30 cellular contexts compared by ENCODE assay signal in the genomic region with DNA sequence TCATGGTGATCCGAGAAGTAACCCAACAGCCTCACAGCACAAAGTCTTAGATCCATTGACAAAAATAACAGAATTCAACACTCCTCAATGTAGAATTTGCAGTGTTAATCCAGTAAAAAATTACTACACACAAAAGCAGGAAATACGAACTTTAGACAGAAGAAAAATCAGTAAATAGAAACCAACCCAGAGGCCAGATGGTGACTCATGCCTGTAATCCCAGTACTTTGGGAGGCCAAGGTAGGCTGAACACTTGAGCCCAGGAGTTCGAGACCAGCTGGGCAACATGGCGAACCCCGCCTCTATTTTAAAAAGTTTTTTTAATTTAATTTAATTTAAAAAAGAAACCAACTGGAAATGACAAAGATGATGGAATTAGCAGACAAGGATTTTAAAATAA. TPM values are rescaled to one million over a fixed set of nuclear protein-coding genes. Genes with fewer than 3 reads are reported as not detected.
A peak's percentile ranks its signal among the peaks of the same experiment; 100 is the strongest.
DNase-seq lines count a peak whose midpoint lies in the region; ATAC-seq and TF ChIP-seq lines count a peak whose summit lies in the region.
"Had no signal": no experiment of that assay in that cellular context is flagged by ENCODE, and none has a peak within 500 bp of the region (broad histone marks: within the 10 kb centered on the region; RNA-seq: fewer than 3 reads in every experiment).

No MANE protein-coding gene starts in this region.

- no peaks in the 10 kb centered on the region for H3F3A ChIP-seq in PC-3 (ENCODE audit: low read length, unreplicated experiment)

- H3K9me2 ChIP-seq in PC-3 (replicated peaks; ENCODE audit: low read length): no peaks in the 10 kb centered on the region

- H3K4me2 ChIP-seq in PC-3 (ENCODE audit: low read length): no peak overlapping the region
- H3K4me2 ChIP-seq: PC-9 had no signal

- H4K20me1 ChIP-seq in PC-3 (ENCODE audit: low read length): no peaks in the 10 kb centered on the region

- DNase-seq in MCF 10A (ENCODE audit: unreplicated experiment) (peak; percentile 20), breast epithelium (ENCODE audit: low spot score in 2 of 2) (no peak), PC-3 (peak; percentile 58), fibroblast of mammary gland (ENCODE audit: low read depth) (peak; percentile 22), esophagus muscularis mucosa (ENCODE audit: extremely low spot score) (no peak), chondrocyte (ENCODE audit: low spot score) (no peak)
- no peak for DNase-seq in stimulated activated effector memory CD8-positive, alpha-beta T cell treated with anti-CD3 and anti-CD28 coated beads, Interleukin-12 subunit alpha, Interleukin-12 subunit beta, amount 100 ng/mL, for 72 hours (ENCODE audit: low spot score in 2 of 2)
- no peak for DNase-seq in activated CD4-positive, CD25-positive, alpha-beta regulatory T cell treated with anti-CD3 and anti-CD28 coated beads, Interleukin-2, amount 50 U/mL, for 72 hours
- DNase-seq: activated CD4-positive, alpha-beta T cell treated with anti-CD3 and anti-CD28 coated beads, Interleukin-2, amount 50 U/mL, for 48 hours; activated CD8-positive, alpha-beta memory T cell treated with anti-CD3 and anti-CD28 coated beads, Interleukin-2, amount 50 U/mL, for 48 hours; anterior cingulate cortex; CD4-positive, CD25-positive, alpha-beta regulatory T cell; endodermal cell; islet precursor cell; left ventricle myocardium inferior; naive thymus-derived CD4-positive, alpha-beta T cell; NCI-H1092 treated with DMSO at 0.1 percent for 48 hours; NCI-H187; NCI-H2171; NCI-H524; PC-9; SHP77 treated with DMSO at 0.1 percent for 48 hours; stimulated activated CD8-positive, alpha-beta memory T cell treated with anti-CD3 and anti-CD28 coated beads, Interleukin-4, amount 100 ng/mL, for 48 hours; stomach; tibial artery had no signal

- H3K4me1 Mint-ChIP-seq in MCF 10A (ENCODE audit: insufficient read depth, unreplicated experiment) (no peaks in the 10 kb centered on the region), chondrocyte (ENCODE audit: low read depth) (peaks cover 16% of the 10 kb centered on the region)
- H3K4me1 Mint-ChIP-seq in stimulated activated effector memory CD8-positive, alpha-beta T cell treated with anti-CD3 and anti-CD28 coated beads, Interleukin-12 subunit alpha, Interleukin-12 subunit beta, amount 100 ng/mL, for 72 hours: peaks cover 46% of the 10 kb centered on the region

- H3K9me3 Mint-ChIP-seq in MCF 10A (ENCODE audit: unreplicated experiment) (no peaks in the 10 kb centered on the region), chondrocyte (ENCODE audit: low read depth) (no peaks in the 10 kb centered on the region)
- H3K9me3 Mint-ChIP-seq in stimulated activated effector memory CD8-positive, alpha-beta T cell treated with anti-CD3 and anti-CD28 coated beads, Interleukin-12 subunit alpha, Interleukin-12 subunit beta, amount 100 ng/mL, for 72 hours: no peaks in the 10 kb centered on the region
- H3K9me3 Mint-ChIP-seq: activated naive CD4-positive, alpha-beta T cell treated with anti-CD3 and anti-CD28 coated beads, Interleukin-2, amount 50 U/mL, for 72 hours; activated T-helper 2 cell treated with anti-CD3 and anti-CD28 coated beads, Interferon-gamma antibody, Interleukin-2, Interleukin-4, amounts not matched to agents 10 μg/mL and 5 μg/mL and 100 μg/mL, durations not matched to agents 14 hours and 24 hours and 36 hours; mesothelial cell of epicardium; naive thymus-derived CD4-positive, alpha-beta T cell had no signal

- H3K27ac ChIP-seq in breast epithelium: no peak overlapping the region
- no peak overlapping the region for H3K27ac ChIP-seq in PC-3 (ENCODE audit: low read length)
- no peak overlapping the region for H3K27ac ChIP-seq in esophagus muscularis mucosa (replicated peaks in 1 of 4)
- H3K27ac ChIP-seq: cardiac muscle cell, left ventricle myocardium inferior, PC-9, stomach, tibial artery had no signal

- no peak overlapping the region for H3K9ac ChIP-seq in PC-3 (ENCODE audit: low read length)

- no peak for TF ChIP-seq CTCF in MCF 10A (IDR thresholded peaks at IDR 0.05; ENCODE audit: unreplicated experiment)
- TF ChIP-seq CTCF in breast epithelium (IDR thresholded peaks at IDR 0.05): no peak
- TF ChIP-seq CTCF in PC-3 (conservative IDR thresholded peaks at IDR 0.05; ENCODE audit: low read depth, low read length): no peak
- TF ChIP-seq CTCF in fibroblast of mammary gland (conservative IDR thresholded peaks at IDR 0.05; ENCODE audit: control insufficient read depth, insufficient read depth, low read depth, low read length): no peak
- no peak for TF ChIP-seq CTCF in esophagus muscularis mucosa (IDR thresholded peaks at IDR 0.05)
- TF ChIP-seq CTCF in chondrocyte (IDR thresholded peaks at IDR 0.05): no peak

- TF ChIP-seq POLR2A in breast epithelium (IDR thresholded peaks at IDR 0.05) (no peak), esophagus muscularis mucosa (IDR thresholded peaks at IDR 0.05; ENCODE audit: low read depth) (no peak)

- H3K79me2 ChIP-seq in PC-3 (ENCODE audit: low read length): no peaks in the 10 kb centered on the region

- no peaks in the 10 kb centered on the region for H3K4me1 ChIP-seq in breast epithelium
- peaks cover 4% of the 10 kb centered on the region; the same call in 1 of the 2 replicates for H3K4me1 ChIP-seq in PC-3 (ENCODE audit: insufficient read depth, low read length)
- no peaks in the 10 kb centered on the region for H3K4me1 ChIP-seq in esophagus muscularis mucosa
- H3K4me1 ChIP-seq: stomach, tibial artery had no signal

- H2AFZ ChIP-seq in PC-3 (ENCODE audit: low read length): no peak overlapping the region
- H2AFZ ChIP-seq: PC-9 had no signal

- BruUV-seq in MCF 10A (replicated peaks; lab: Mats Ljungman, UMichigan) (no TSS peak), PC-3 (replicated peaks; lab: Mats Ljungman, UMichigan) (no TSS peak)

- no peak for TF ChIP-seq EP300 in esophagus muscularis mucosa (IDR thresholded peaks at IDR 0.05)

- H3K36me3 ChIP-seq in breast epithelium: no peaks in the 10 kb centered on the region
- H3K36me3 ChIP-seq in PC-3 (ENCODE audit: low read depth, low read length): no peaks in the 10 kb centered on the region
- H3K36me3 ChIP-seq in esophagus muscularis mucosa: no peaks in the 10 kb centered on the region
- H3K36me3 ChIP-seq: cardiac muscle cell, HAP-1, left ventricle myocardium inferior, stomach, tibial artery had no signal

- H3K27me3 ChIP-seq in breast epithelium (no peaks in the 10 kb centered on the region), PC-3 (ENCODE audit: low read length) (no peaks in the 10 kb centered on the region), esophagus muscularis mucosa (no peaks in the 10 kb centered on the region)
- H3K27me3 ChIP-seq: cardiac muscle cell, stomach, tibial artery had no signal

- intact Hi-C loops in MCF 10A (cut with micrococcal nuclease) (no loop called here), breast epithelium (cut with DNase I; ENCODE audit: low total_unique reads) (no loop called here), PC-3 (cut with micrococcal nuclease) (no loop called here), esophagus muscularis mucosa (cut with DNase I) (no loop called here)

- POLR2A ChIA-PET in MCF 10A (lab: Yijun Ruan, JAX): interaction anchor here (0.6 to 0.7 kb wide), 2 partner anchors 37 to 503 kb away, joined by 3 read pairs; no protein-coding TSS in a partner anchor
- POLR2A ChIA-PET in PC-3 (lab: Charles Lee; ENCODE audit: unreplicated experiment): no interaction called here

- H3K27me3 Mint-ChIP-seq in MCF 10A (ENCODE audit: insufficient read depth, unreplicated experiment) (peaks cover 21% of the 10 kb centered on the region), chondrocyte (ENCODE audit: low read depth) (no peaks in the 10 kb centered on the region)

- ATAC-seq in PC-3: peak; percentile 69; the same call in 1 of the 2 replicates
- no peak for ATAC-seq in stimulated activated effector memory CD8-positive, alpha-beta T cell treated with anti-CD3 and anti-CD28 coated beads, Interleukin-12 subunit alpha, Interleukin-12 subunit beta, amount 100 ng/mL, for 72 hours
- ATAC-seq: activated naive CD4-positive, alpha-beta T cell treated with anti-CD3 and anti-CD28 coated beads, Interleukin-2, amount 50 U/mL, for 72 hours; naive thymus-derived CD4-positive, alpha-beta T cell had no signal

- WGBS in esophagus muscularis mucosa: 84% methylated on average over 5 of the region's 5 CpGs

- H3K36me3 Mint-ChIP-seq in MCF 10A (ENCODE audit: insufficient read depth, unreplicated experiment) (no peaks in the 10 kb centered on the region), chondrocyte (ENCODE audit: low read depth) (no peaks in the 10 kb centered on the region)
- peaks cover 7% of the 10 kb centered on the region for H3K36me3 Mint-ChIP-seq in stimulated activated effector memory CD8-positive, alpha-beta T cell treated with anti-CD3 and anti-CD28 coated beads, Interleukin-12 subunit alpha, Interleukin-12 subunit beta, amount 100 ng/mL, for 72 hours
- H3K36me3 Mint-ChIP-seq: activated naive CD4-positive, alpha-beta T cell treated with anti-CD3 and anti-CD28 coated beads, Interleukin-2, amount 50 U/mL, for 72 hours; CD4-positive, CD25-positive, alpha-beta regulatory T cell; mesothelial cell of epicardium had no signal

- H3K4me3 Mint-ChIP-seq in MCF 10A (ENCODE audit: unreplicated experiment) (no peak overlapping the region), chondrocyte (ENCODE audit: unreplicated experiment) (no peak overlapping the region)
- H3K4me3 Mint-ChIP-seq in stimulated activated effector memory CD8-positive, alpha-beta T cell treated with anti-CD3 and anti-CD28 coated beads, Interleukin-12 subunit alpha, Interleukin-12 subunit beta, amount 100 ng/mL, for 72 hours: no peak overlapping the region
- H3K4me3 Mint-ChIP-seq: CD4-positive, CD25-positive, alpha-beta regulatory T cell; endodermal cell; mesothelial cell of epicardium; naive thymus-derived CD4-positive, alpha-beta T cell had no signal

- H3K4me3 ChIP-seq in breast epithelium (no peak overlapping the region), PC-3 (ENCODE audit: low read length) (no peak overlapping the region), fibroblast of mammary gland (ENCODE audit: control insufficient read depth, low read depth, low read length) (no peak overlapping the region), esophagus muscularis mucosa (no peak overlapping the region)
- H3K4me3 ChIP-seq: cardiac muscle cell, HAP-1, left ventricle myocardium inferior, PC-9, stomach, tibial artery had no signal

- no peak overlapping the region for H3K27ac Mint-ChIP-seq in MCF 10A (ENCODE audit: low read depth, unreplicated experiment)
- H3K27ac Mint-ChIP-seq in stimulated activated effector memory CD8-positive, alpha-beta T cell treated with anti-CD3 and anti-CD28 coated beads, Interleukin-12 subunit alpha, Interleukin-12 subunit beta, amount 100 ng/mL, for 72 hours: peak overlapping the region; percentile 38
- no peak overlapping the region for H3K27ac Mint-ChIP-seq in chondrocyte (ENCODE audit: unreplicated experiment)
- H3K27ac Mint-ChIP-seq: activated naive CD4-positive, alpha-beta T cell treated with anti-CD3 and anti-CD28 coated beads, Interleukin-2, amount 50 U/mL, for 72 hours; activated T-helper 2 cell treated with anti-CD3 and anti-CD28 coated beads, Interferon-gamma antibody, Interleukin-2, Interleukin-4, amounts not matched to agents 10 μg/mL and 5 μg/mL and 100 μg/mL, durations not matched to agents 14 hours and 24 hours and 36 hours; CD4-positive, CD25-positive, alpha-beta regulatory T cell; endodermal cell; mesothelial cell of epicardium; naive thymus-derived CD4-positive, alpha-beta T cell had no signal

- H3K9me3 ChIP-seq in breast epithelium (no peaks in the 10 kb centered on the region), PC-3 (ENCODE audit: low read length) (no peaks in the 10 kb centered on the region), esophagus muscularis mucosa (no peaks in the 10 kb centered on the region)
- H3K9me3 ChIP-seq: HAP-1, left ventricle myocardium inferior, stomach, tibial artery had no signal

- CTCF ChIA-PET in MCF 10A (lab: Yijun Ruan, JAX) (no interaction called here), PC-3 (lab: Charles Lee) (no interaction called here)

RNA-seq across cellular contexts. Expression of gene SELENOT, which starts 36.1 kb away (rescaled TPM):
- 71.1 and 80.7 TPM in 2 replicates for total RNA-seq in MCF 10A (2022)
- 100 to 1,000 TPM in 2 of 3 donors, 10 to 100 TPM in 1; 86.9 to 143 (median 127) TPM for total RNA-seq in breast epithelium
- total RNA-seq in PC-3 (2014; rRNA removed): 109 and 119 TPM in 2 replicates
- 100 to 1,000 TPM in 1 of 4 donors, 10 to 100 TPM in 3; 34.5 to 124 (median 67.5) TPM for total RNA-seq in esophagus muscularis mucosa
- 70.5 to 83.8 TPM (median 79.1 TPM) in 3 replicates for total RNA-seq in chondrocyte

Comparison
In these comparisons a context has a peak if more than half of its experiments do, and no peak if none do; other contexts are left out.
1. DNase-seq: peak in MCF 10A (single experiment), PC-3 (single experiment) and fibroblast of mammary gland (single experiment); none in breast epithelium (0 of 2), stimulated activated effector memory CD8-positive, alpha-beta T cell treated with anti-CD3 and anti-CD28 coated beads, Interleukin-12 subunit alpha, Interleukin-12 subunit beta, amount 100 ng/mL, for 72 hours (0 of 2), esophagus muscularis mucosa (single experiment), chondrocyte (single experiment) and activated CD4-positive, CD25-positive, alpha-beta regulatory T cell treated with anti-CD3 and anti-CD28 coated beads, Interleukin-2, amount 50 U/mL, for 72 hours (single experiment).